Comparison of ENCODE assay signal across 8 cellular contexts in the genomic region with DNA sequence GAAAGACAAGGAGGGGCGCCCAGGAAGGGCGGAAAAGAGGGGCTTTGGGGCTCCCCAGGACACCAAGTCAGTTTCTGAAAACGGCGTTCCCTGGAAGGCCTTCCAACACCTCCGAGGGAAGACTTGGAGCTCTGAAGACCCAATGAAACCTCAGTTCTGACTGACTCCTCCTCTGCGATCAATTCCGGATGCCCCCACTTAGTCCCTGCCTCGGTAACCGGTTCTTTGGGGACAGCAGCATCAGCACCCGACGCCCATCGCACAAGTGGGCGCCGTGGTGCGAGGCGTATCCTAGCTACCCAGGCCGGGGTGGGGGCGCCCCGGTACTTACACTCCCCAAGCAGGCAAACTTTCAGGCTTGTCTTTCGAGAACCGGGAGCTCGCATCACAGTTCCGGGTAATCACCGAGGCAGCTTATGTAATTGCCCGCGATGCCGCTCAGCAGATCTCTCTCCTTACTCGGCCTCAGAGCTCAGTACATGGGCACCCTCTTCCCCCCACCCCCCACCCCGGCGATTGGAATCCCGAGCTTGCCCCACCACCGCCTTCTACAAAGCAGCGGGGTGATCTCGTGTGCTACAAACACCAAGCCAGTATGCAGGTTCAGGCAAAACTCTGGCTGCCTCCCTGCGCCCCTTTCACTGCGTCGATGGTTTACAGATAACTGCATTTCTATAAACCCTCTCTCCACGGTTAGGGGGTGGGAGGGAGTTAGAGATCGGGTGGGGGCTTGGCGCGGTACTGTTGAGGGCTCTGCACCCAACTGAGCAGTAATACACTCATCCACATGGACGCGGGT. TPM values are rescaled to one million over a fixed set of nuclear protein-coding genes. Genes with fewer than 3 reads are reported as not detected.
DNase-seq lines count a peak whose midpoint lies in the region; ATAC-seq and TF ChIP-seq lines count a peak whose summit lies in the region.

No MANE protein-coding gene starts in this region.

- no peak for ATAC-seq in stimulated activated naive CD8-positive, alpha-beta T cell treated with anti-CD3 and anti-CD28 coated beads, Interleukin-15, amount 100 ng/mL, for 72 hours
- ATAC-seq in upper lobe of right lung, result no peak
- no peak for ATAC-seq in HG02571 (IDR thresholded peaks at IDR 0.05; ENCODE audit: unreplicated experiment)

- in situ Hi-C loops in KBM-7 (cut with MboI; ENCODE audit: low pct_unique_long_range_greater_than_20kb, low sequenced_read_pairs), result no loop called here

- POLR2A ChIA-PET in MCF 10A (lab: Yijun Ruan, JAX), result interaction anchor here (0.6 to 2.7 kb wide), 14 partner anchors 19 to 842 kb away, joined by 3 to 15 read pairs (median 4); no protein-coding TSS in a partner anchor

- no peaks in the 10 kb centered on the region for H3K36me3 Mint-ChIP-seq in stimulated activated naive CD8-positive, alpha-beta T cell treated with anti-CD3 and anti-CD28 coated beads, Interleukin-15, Interleukin-2, amounts not matched to agents 100 ng/mL and 50 ng/mL, for 24 hours (ENCODE audit: low read depth)
- no peaks in the 10 kb centered on the region for H3K36me3 Mint-ChIP-seq in MCF 10A (ENCODE audit: insufficient read depth, unreplicated experiment)

- H3K4me3 ChIP-seq in upper lobe of right lung, result peak overlapping the region; percentile 50

- H3K4me1 Mint-ChIP-seq in stimulated activated naive CD8-positive, alpha-beta T cell treated with anti-CD3 and anti-CD28 coated beads, Interleukin-15, Interleukin-2, amounts not matched to agents 100 ng/mL and 50 ng/mL, for 24 hours (ENCODE audit: low read depth), result peaks cover 14% of the 10 kb centered on the region
- peaks cover 25% of the 10 kb centered on the region for H3K4me1 Mint-ChIP-seq in stimulated activated naive CD8-positive, alpha-beta T cell treated with anti-CD3 and anti-CD28 coated beads, Interleukin-15, amount 100 ng/mL, for 72 hours
- peaks cover 28% of the 10 kb centered on the region for H3K4me1 Mint-ChIP-seq in MCF 10A (ENCODE audit: insufficient read depth, unreplicated experiment)

- H3K27me3 Mint-ChIP-seq in stimulated activated naive CD8-positive, alpha-beta T cell treated with anti-CD3 and anti-CD28 coated beads, Interleukin-15, Interleukin-2, amounts not matched to agents 100 ng/mL and 50 ng/mL, for 24 hours, result peaks cover 77% of the 10 kb centered on the region
- H3K27me3 Mint-ChIP-seq in stimulated activated naive CD8-positive, alpha-beta T cell treated with anti-CD3 and anti-CD28 coated beads, Interleukin-15, amount 100 ng/mL, for 72 hours, result peaks cover 96% of the 10 kb centered on the region
- no peaks in the 10 kb centered on the region for H3K27me3 Mint-ChIP-seq in MCF 10A (ENCODE audit: insufficient read depth, unreplicated experiment)

- H3K27ac Mint-ChIP-seq in stimulated activated naive CD8-positive, alpha-beta T cell treated with anti-CD3 and anti-CD28 coated beads, Interleukin-15, Interleukin-2, amounts not matched to agents 100 ng/mL and 50 ng/mL, for 24 hours, result no peak overlapping the region
- H3K27ac Mint-ChIP-seq in stimulated activated naive CD8-positive, alpha-beta T cell treated with anti-CD3 and anti-CD28 coated beads, Interleukin-15, amount 100 ng/mL, for 72 hours, result no peak overlapping the region
- H3K27ac Mint-ChIP-seq in MCF 10A (ENCODE audit: low read depth, unreplicated experiment), result peak overlapping the region; percentile 40

- no peaks in the 10 kb centered on the region for H3K36me3 ChIP-seq in upper lobe of right lung

- peak overlapping the region; percentile 17 for H3K4me3 Mint-ChIP-seq in stimulated activated naive CD8-positive, alpha-beta T cell treated with anti-CD3 and anti-CD28 coated beads, Interleukin-15, Interleukin-2, amounts not matched to agents 100 ng/mL and 50 ng/mL, for 24 hours
- H3K4me3 Mint-ChIP-seq in stimulated activated naive CD8-positive, alpha-beta T cell treated with anti-CD3 and anti-CD28 coated beads, Interleukin-15, amount 100 ng/mL, for 72 hours, result no peak overlapping the region
- H3K4me3 Mint-ChIP-seq in MCF 10A (ENCODE audit: unreplicated experiment), result peak overlapping the region; percentile 73

- H3K9me3 Mint-ChIP-seq in stimulated activated naive CD8-positive, alpha-beta T cell treated with anti-CD3 and anti-CD28 coated beads, Interleukin-15, Interleukin-2, amounts not matched to agents 100 ng/mL and 50 ng/mL, for 24 hours, result no peaks in the 10 kb centered on the region
- peaks cover 0 to 6% of the 10 kb centered on the region in 2 donors for H3K9me3 Mint-ChIP-seq in stimulated activated naive CD8-positive, alpha-beta T cell treated with anti-CD3 and anti-CD28 coated beads, Interleukin-15, amount 100 ng/mL, for 72 hours
- no peaks in the 10 kb centered on the region for H3K9me3 Mint-ChIP-seq in MCF 10A (ENCODE audit: unreplicated experiment)

- peaks cover 29% of the 10 kb centered on the region for H3K4me1 ChIP-seq in upper lobe of right lung

- intact Hi-C loops in MCF 10A (cut with micrococcal nuclease), result loop anchor here (10.0 kb wide), 1 partner anchor 344 kb away; no protein-coding TSS in a partner anchor
- intact Hi-C loops in upper lobe of right lung (cut with DNase I), result no loop called here

- TF ChIP-seq CTCF in MCF 10A (IDR thresholded peaks at IDR 0.05; ENCODE audit: unreplicated experiment), result no peak
- no peak for TF ChIP-seq CTCF in upper lobe of right lung (IDR thresholded peaks at IDR 0.05)

- CTCF ChIA-PET in MCF 10A (lab: Yijun Ruan, JAX), result interaction anchor here (0.6 to 4.5 kb wide), 14 partner anchors 11 to 793 kb away, joined by 3 to 49 read pairs (median 5); no protein-coding TSS in a partner anchor

- BruUV-seq in MCF 10A (replicated peaks; lab: Mats Ljungman, UMichigan), result no TSS peak

- H3K27me3 ChIP-seq in layer of hippocampus (ENCODE audit: control insufficient read depth, insufficient read depth, low read length) (peaks cover 19% of the 10 kb centered on the region), upper lobe of right lung (peaks cover 83% of the 10 kb centered on the region)

- DNase-seq in stimulated activated naive CD8-positive, alpha-beta T cell treated with anti-CD3 and anti-CD28 coated beads, Interleukin-15, amount 100 ng/mL, for 72 hours, result no peak
- peak; percentile 49 for DNase-seq in MCF 10A (ENCODE audit: unreplicated experiment)
- DNase-seq in upper lobe of right lung, result peak; percentile 64
- DNase-seq in KBM-7, result no peak
- DNase-seq in GDM1 (lab: John Stamatoyannopoulos, UW), result no peak

- H3K27ac ChIP-seq in layer of hippocampus (ENCODE audit: low read depth, low read length) (peak overlapping the region; percentile 46), upper lobe of right lung (no peak overlapping the region)

- no peaks in the 10 kb centered on the region for H3K9me3 ChIP-seq in upper lobe of right lung

RNA-seq across cellular contexts. Expression of a gene that starts 2.0 kb away (rescaled TPM):
- total RNA-seq in MCF 10A (2022) (5.0 and 9.9 TPM in 2 replicates), upper lobe of right lung (4.3 TPM)

Comparison
In these comparisons a context has a peak if more than half of its experiments do, and no peak if none do; other contexts are left out.
1. H3K4me3 Mint-ChIP-seq: peak in stimulated activated naive CD8-positive, alpha-beta T cell treated with anti-CD3 and anti-CD28 coated beads, Interleukin-15, Interleukin-2, amounts not matched to agents 100 ng/mL and 50 ng/mL, for 24 hours (single experiment) and MCF 10A (single experiment); none in stimulated activated naive CD8-positive, alpha-beta T cell treated with anti-CD3 and anti-CD28 coated beads, Interleukin-15, amount 100 ng/mL, for 72 hours (0 of 2).
2. DNase-seq: peak in MCF 10A (single experiment) and upper lobe of right lung (single experiment); none in stimulated activated naive CD8-positive, alpha-beta T cell treated with anti-CD3 and anti-CD28 coated beads, Interleukin-15, amount 100 ng/mL, for 72 hours (0 of 2), KBM-7 (single experiment) and GDM1 (single experiment).